In genomic region chr15:101458908-101459578, GRCh38 we compare ENCODE assay signal across 17 cellular contexts. TPM values are rescaled to one million over a fixed set of nuclear protein-coding genes. Genes with fewer than 3 reads are reported as not detected.
DNase-seq lines count a peak whose midpoint lies in the region; ATAC-seq, FAIRE-seq and TF ChIP-seq lines count a peak whose summit lies in the region.
"Had no signal": no experiment of that assay in that cellular context is flagged by ENCODE, and none has a peak within 500 bp of the region (broad histone marks: within the 10 kb centered on the region; RNA-seq: fewer than 3 reads in every experiment).

No MANE protein-coding gene starts in this region.

- H3K27me3 ChIP-seq in HepG2 (ENCODE audit: control insufficient read depth in 1 of 2, insufficient read depth in 2 of 2, low read length in 2 of 2) (no peaks in the 10 kb centered on the region), skeletal muscle tissue (ENCODE audit: control insufficient read depth in 3 of 3, insufficient read depth in 3 of 3, low read length in 3 of 3) (no peaks in the 10 kb centered on the region)
- H3K27me3 ChIP-seq: Peyer's patch had no signal

- H3K4me3 ChIP-seq in fibroblast of pulmonary artery (replicated peaks; ENCODE audit: low read depth, low read length) (no peak overlapping the region), HepG2 (replicated peaks in 1 of 3; ENCODE audit: insufficient read depth in 1 of 3, low read depth in 2 of 3, low read length in 3 of 3) (no peak overlapping the region), skeletal muscle tissue (ENCODE audit: low read length in 3 of 3) (no peak overlapping the region)
- H3K4me3 ChIP-seq: Peyer's patch, thoracic aorta had no signal

- H3K27ac ChIP-seq in HepG2 (ENCODE audit: extremely low read length, insufficient read depth, low read length) (no peak overlapping the region), skeletal muscle tissue (ENCODE audit: low read depth, low read length) (peak overlapping the region; percentile 33)
- H3K27ac ChIP-seq: thoracic aorta had no signal

- no peaks in the 10 kb centered on the region for H3K9me3 ChIP-seq in HepG2 (ENCODE audit: low read length)
- no peaks in the 10 kb centered on the region for H3K9me3 ChIP-seq in skeletal muscle tissue (ENCODE audit: control insufficient read depth in 3 of 3, low read length in 3 of 3)
- H3K9me3 ChIP-seq: Peyer's patch, thoracic aorta had no signal

- CTCF ChIA-PET in HepG2 (lab: Yijun Ruan, JAX; ENCODE audit: low intra/inter-chr PET ratio, low total read pairs): no interaction called here

- no peak for TF ChIP-seq RAD21 in HepG2 (CRISPR knock-in tag; IDR thresholded peaks at IDR 0.05)

- no peaks in the 10 kb centered on the region for H4K20me1 ChIP-seq in HepG2 (ENCODE audit: insufficient read depth, low read length)

- H3K4me1 ChIP-seq in HepG2 (ENCODE audit: insufficient read depth, low read length) (peaks cover 68% of the 10 kb centered on the region), skeletal muscle tissue (ENCODE audit: control insufficient read depth in 3 of 3, insufficient read depth in 3 of 3, low read length in 3 of 3) (peaks cover 18 to 23% (median 23%) of the 10 kb centered on the region in 3 donors)
- H3K4me1 ChIP-seq: Peyer's patch had no signal

- H2AFZ ChIP-seq in HepG2 (ENCODE audit: low read length): no peak overlapping the region

- H3K36me3 ChIP-seq in HepG2 (replicated peaks in 1 of 2; ENCODE audit: control insufficient read depth in 1 of 2, insufficient read depth in 2 of 2, low read length in 2 of 2): peaks cover 0 to 4% of the 10 kb centered on the region in 2 experiments; a peak in 3 of 5 replicates
- no peaks in the 10 kb centered on the region for H3K36me3 ChIP-seq in skeletal muscle tissue (ENCODE audit: control insufficient read depth in 3 of 3, insufficient read depth in 3 of 3, low read length in 3 of 3)
- H3K36me3 ChIP-seq: Peyer's patch, thoracic aorta had no signal

- DNase-seq in HuH-7 (ENCODE audit: low spot score): peak; percentile 77
- peak; percentile 41 for DNase-seq in fibroblast of pulmonary artery (ENCODE audit: low read depth)
- no peak for DNase-seq in HepG2 (ENCODE audit: low spot score)
- DNase-seq in KG1 (lab: John Stamatoyannopoulos, UW): no peak
- no peak for DNase-seq in NCI-H2081 treated with DMSO at 0.1 percent for 48 hours (lab: John Stamatoyannopoulos, UW)
- DNase-seq: NCI-H1694 treated with DMSO at 0.1 percent for 48 hours; NCI-H526 treated with DMSO at 0.1 percent for 48 hours; occipital lobe; Peyer's patch; stimulated activated CD4-positive, alpha-beta T cell treated with anti-CD3 and anti-CD28 coated beads, Interleukin-15, amount 100 ng/mL, for 24 hours had no signal

- POLR2A ChIA-PET in HepG2 (lab: Yijun Ruan, JAX): interaction anchor here (1.1 kb wide), 1 partner anchor 29 kb away, joined by 4 read pairs; no protein-coding TSS in a partner anchor

- no peak for TF ChIP-seq CTCF in fibroblast of pulmonary artery (IDR thresholded peaks at IDR 0.05; ENCODE audit: low read length, missing control alignments)
- no peak for TF ChIP-seq CTCF in HepG2 (CRISPR knock-in tag; IDR thresholded peaks at IDR 0.05)

- in situ Hi-C loops in HepG2 (cut with HindIII; ENCODE audit: extremely low pct_ligation_motif_present, low pct_unique_long_range_greater_than_20kb): no loop called here

- peaks cover 94% of the 10 kb centered on the region for H3K79me2 ChIP-seq in HepG2 (ENCODE audit: insufficient read depth, low read length)

- BruUV-seq in HepG2 (replicated peaks; lab: Mats Ljungman, UMichigan): no TSS peak

- WGBS in HepG2 (ENCODE audit: low lambda C conversion rate): 93% methylated on average over 16 of the region's 16 CpGs

- no peak overlapping the region for H3K4me2 ChIP-seq in HepG2 (ENCODE audit: low read depth, low read length)

- no peak for TF ChIP-seq POLR2A in HepG2 (IDR thresholded peaks at IDR 0.05; ENCODE audit: insufficient read depth in 1 of 2, low read depth in 2 of 2, low read length in 2 of 2)

- TF ChIP-seq EP300 in HepG2 (IDR thresholded peaks at IDR 0.05; ENCODE audit: low read depth in 2 of 2, low read length in 2 of 2) (no peak), HepG2 (CRISPR knock-in tag; IDR thresholded peaks at IDR 0.05; ENCODE audit: borderline replicate concordance) (no peak)

- intact Hi-C loops in HepG2 (cut with micrococcal nuclease; ENCODE audit: unreplicated experiment): no loop called here

- no peak for FAIRE-seq in HepG2 (lab: Jason Lieb, UNC)
- FAIRE-seq: GM12892 had no signal

- peak; percentile 26; the same call in 2 of the 3 replicates for ATAC-seq in HepG2
- no peak for ATAC-seq in HG02973 (IDR thresholded peaks at IDR 0.05; ENCODE audit: unreplicated experiment)
- no peak for ATAC-seq in HG03521 (IDR thresholded peaks at IDR 0.05; ENCODE audit: unreplicated experiment)
- ATAC-seq: activated CD4-positive, CD25-positive, alpha-beta regulatory T cell treated with anti-CD3 and anti-CD28 coated beads, Interleukin-2, amount 50 U/mL, for 24 hours had no signal

- H3K9ac ChIP-seq in HepG2 (ENCODE audit: insufficient read depth, low read depth, low read length) (no peak overlapping the region), skeletal muscle tissue (ENCODE audit: low read depth in 1 of 3, low read length in 3 of 3) (no peak overlapping the region)

TF ChIP-seq in HepG2, 621 proteins besides CTCF, POLR2A, EP300 and RAD21 (continues in another document):
- TF ChIP-seq HMGA1 (CRISPR knock-in tag; conservative IDR thresholded peaks at IDR 0.05): no peak
- peak; percentile 90 for TF ChIP-seq BCL6 (CRISPR knock-in tag; IDR thresholded peaks at IDR 0.05)
- no peak for TF ChIP-seq ZNF761 (CRISPR knock-in tag; conservative IDR thresholded peaks at IDR 0.05)
- no peak for TF ChIP-seq TRIM22 (IDR thresholded peaks at IDR 0.05)
- TF ChIP-seq ELF3 (CRISPR knock-in tag; IDR thresholded peaks at IDR 0.05): 0 out of 2 replicates have a peak, but pooled peaks have one; percentile 22
- no peak for TF ChIP-seq ZNF574 (CRISPR knock-in tag; IDR thresholded peaks at IDR 0.05)
- TF ChIP-seq SIX4 (CRISPR knock-in tag; IDR thresholded peaks at IDR 0.05): no peak
- TF ChIP-seq ZNF629 (CRISPR knock-in tag; conservative IDR thresholded peaks at IDR 0.05): no peak

RNA-seq across cellular contexts. Expression of gene PCSK6, which starts 30.5 kb away (rescaled TPM):
- total RNA-seq in HepG2 (2016; rRNA removed; fragmentation: Illumina TruSeq; extraction: Trizol) (42.5 and 56.5 TPM in 2 replicates), skeletal muscle tissue (11.5 TPM)
- total RNA-seq in HepG2 (2016; cell fraction: cytosol; rRNA removed; fragmentation: Illumina TruSeq; extraction: Trizol; ENCODE audit: low read depth): 71.9 and 81.0 TPM in 2 replicates
- total RNA-seq in HepG2 (2016; cell fraction: insoluble cytoplasmic fraction; rRNA removed; fragmentation: Illumina TruSeq; extraction: Trizol): 34.4 and 55.2 TPM in 2 replicates
- total RNA-seq in HepG2 (2016; cell fraction: membrane; rRNA removed; fragmentation: Illumina TruSeq; extraction: Trizol): 69.6 and 77.5 TPM in 2 replicates
- 66.0 and 74.7 TPM in 2 replicates for total RNA-seq in HepG2 (2016; cell fraction: nucleus; rRNA removed; fragmentation: Illumina TruSeq; extraction: Trizol)
- 155 and 208 TPM in 2 replicates for polyA plus RNA-seq in HepG2 (2011; rRNA removed)
- 113 and 150 TPM in 2 replicates for polyA plus RNA-seq in HepG2 (2011; cell fraction: cytosol; rRNA removed)
- 207 and 256 TPM in 2 replicates for polyA plus RNA-seq in HepG2 (2011; cell fraction: nucleus; rRNA removed)
- 61.3 and 94.3 TPM in 2 replicates for polyA plus RNA-seq in HepG2 (2012)
- 28.0 and 30.8 TPM in 2 replicates for polyA plus RNA-seq in HepG2 (2016; cell fraction: cytosol; fragmentation: Illumina TruSeq; extraction: Trizol; ENCODE audit: low read depth)
- 34.4 and 44.9 TPM in 2 replicates for polyA plus RNA-seq in HepG2 (2016; cell fraction: insoluble cytoplasmic fraction; fragmentation: Illumina TruSeq; extraction: Trizol; ENCODE audit: low read depth)
- 53.8 and 67.9 TPM in 2 replicates for polyA plus RNA-seq in HepG2 (2016; cell fraction: membrane; fragmentation: Illumina TruSeq; extraction: Trizol; ENCODE audit: low read depth)
- polyA plus RNA-seq in HepG2 (2016; cell fraction: nucleus; fragmentation: Illumina TruSeq; extraction: Trizol; ENCODE audit: insufficient read depth, low read depth): 84.3 and 88.3 TPM in 2 replicates
- 65.0 and 447 TPM in 2 replicates for polyA minus RNA-seq in HepG2 (2011; rRNA and poly(A)+ RNA removed; ENCODE audit: low replicate concordance)
- 126 and 149 TPM in 2 replicates for polyA minus RNA-seq in HepG2 (2011; cell fraction: cytosol; rRNA and poly(A)+ RNA removed)
- polyA minus RNA-seq in HepG2 (2011; cell fraction: nucleus; rRNA and poly(A)+ RNA removed): 126 and 142 TPM in 2 replicates
- total RNA-seq: M059J had no signal

Comparison
In these comparisons a context has a peak if more than half of its experiments do, and no peak if none do; other contexts are left out.
1. DNase-seq: peak in HuH-7 (single experiment) and fibroblast of pulmonary artery (single experiment); none in HepG2 (single experiment), KG1 (single experiment) and NCI-H2081 treated with DMSO at 0.1 percent for 48 hours (single experiment).